24 cellular contexts compared by ENCODE assay signal in the genomic region with DNA sequence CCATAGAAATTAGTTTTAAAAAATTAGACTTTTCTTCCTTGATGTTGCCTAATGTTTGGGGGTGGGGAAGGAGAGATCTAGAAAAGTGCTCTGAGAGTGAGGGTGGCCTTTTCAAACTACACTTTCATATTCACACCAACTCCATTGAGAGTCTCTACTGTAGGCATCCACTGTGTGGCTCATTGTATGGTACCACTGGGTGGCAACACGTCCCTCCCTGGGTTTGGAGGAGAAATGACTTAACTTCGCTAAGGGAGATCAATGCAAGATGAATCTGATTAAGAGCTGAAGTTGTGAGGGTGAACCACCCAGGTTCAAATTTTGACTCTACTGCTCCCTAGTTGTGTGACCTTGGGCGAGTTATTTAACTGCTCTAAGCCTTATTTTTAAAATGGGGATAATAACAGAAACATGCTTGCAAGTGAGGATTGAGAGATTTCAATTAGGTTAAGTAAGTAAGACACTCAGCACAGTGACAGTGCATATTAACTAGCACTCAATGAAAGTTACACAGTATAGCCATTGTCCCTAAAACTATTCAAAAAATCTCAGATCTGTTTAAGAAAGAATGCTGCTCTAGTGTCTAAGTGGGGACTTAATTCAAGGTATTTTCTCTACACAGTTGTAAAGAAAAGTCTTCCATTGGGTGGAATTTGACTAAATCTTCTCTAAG.
A peak's percentile ranks its signal among the peaks of the same experiment; 100 is the strongest.
DNase-seq lines count a peak whose midpoint lies in the region; ATAC-seq, FAIRE-seq and TF ChIP-seq lines count a peak whose summit lies in the region.
"Had no signal": no experiment of that assay in that cellular context is flagged by ENCODE, and none has a peak within 500 bp of the region (broad histone marks: within the 10 kb centered on the region; RNA-seq: fewer than 3 reads in every experiment).

No MANE protein-coding gene starts in this region.

- H3K9me3 Mint-ChIP-seq in GM23338 = peaks cover 3% of the 10 kb centered on the region; the same call in 2 of the 3 replicates
- H3K9me3 Mint-ChIP-seq: activated naive CD4-positive, alpha-beta T cell treated with anti-CD3 and anti-CD28 coated beads, Interleukin-2, amount 50 U/mL, for 24 hours; T-cell had no signal

- H3K9ac ChIP-seq in mammary epithelial cell (ENCODE audit: insufficient read depth, low read length) = no peak overlapping the region

- dilution Hi-C loops in mammary epithelial cell (cut with HindIII; ENCODE audit: low sequenced_read_pairs) = no loop called here

- CTCF ChIA-PET in mammary epithelial cell (lab: Charles Lee; ENCODE audit: low non-redundant PET) = no interaction called here

- H3K4me3 Mint-ChIP-seq in GM23338 = no peak overlapping the region
- H3K4me3 Mint-ChIP-seq: activated CD8-positive, alpha-beta T cell treated with anti-CD3 and anti-CD28 coated beads, Interleukin-2, amount 10 ng/mL, durations not matched to agents 7 days and 5 days; activated naive CD4-positive, alpha-beta T cell treated with anti-CD3 and anti-CD28 coated beads, Interleukin-2, amount 50 U/mL, for 24 hours; activated T-cell treated with anti-CD3 and anti-CD28 coated beads, Interleukin-2, amount 50 U/mL, for 4 hours; B cell; brain; HFFc6; immature natural killer cell; T-cell had no signal

- intact Hi-C loops in mammary epithelial cell (cut with micrococcal nuclease) = no loop called here

- no peaks in the 10 kb centered on the region for H3K27me3 Mint-ChIP-seq in GM23338 (ENCODE audit: insufficient read depth, low read depth, poor library complexity)
- H3K27me3 Mint-ChIP-seq: T-cell had no signal

- H3K4me3 ChIP-seq in GM23338 (no peak overlapping the region), mammary epithelial cell (replicated peaks in 1 of 3; ENCODE audit: insufficient read depth in 1 of 3, low read depth in 2 of 3, low read length in 3 of 3) (no peak overlapping the region), osteoblast (ENCODE audit: insufficient read depth, low read length) (no peak overlapping the region)
- H3K4me3 ChIP-seq: esophagus muscularis mucosa, ovary, stomach had no signal

- H2AFZ ChIP-seq in GM23338 (peak overlapping the region; percentile 77), mammary epithelial cell (ENCODE audit: low read depth, low read length) (no peak overlapping the region), osteoblast (ENCODE audit: low read length) (no peak overlapping the region)

- FAIRE-seq in RCC 7860 (lab: Jason Lieb, UNC) = no peak
- FAIRE-seq: G401.6 had no signal

- DNase-seq in GM23338 (ENCODE audit: low spot score) = peak; percentile 12
- peak; percentile 8 for DNase-seq in RCC 7860 (ENCODE audit: low spot score)
- DNase-seq in mammary epithelial cell = no peak
- DNase-seq in osteoblast (ENCODE audit: insufficient read length, low spot score, missing footprints) = no peak
- no peak for DNase-seq in islet precursor cell
- no peak for DNase-seq in retina
- DNase-seq: activated CD8-positive, alpha-beta T cell treated with anti-CD3 and anti-CD28 coated beads, Interleukin-2, amount 10 ng/mL, durations not matched to agents 7 days and 5 days; activated T-cell treated with anti-CD3 and anti-CD28 coated beads, Interleukin-2, amount 50 U/mL, for 4 hours; dermis blood vessel endothelial cell; head of caudate nucleus; immature natural killer cell; NCI-H1092 treated with DMSO at 0.1 percent for 48 hours; NCI-H2107; NCI-H526 treated with DMSO at 0.1 percent for 48 hours; ovary; stomach; T-cell had no signal

- peaks cover 13% of the 10 kb centered on the region; the same call in 1 of the 2 replicates for H3K9me2 ChIP-seq in GM23338 (ENCODE audit: insufficient read depth)

- H3K4me2 ChIP-seq in GM23338 (no peak overlapping the region), mammary epithelial cell (ENCODE audit: insufficient read depth, low read depth, low read length) (peak overlapping the region; percentile 28), osteoblast (ENCODE audit: insufficient read depth, low read length) (no peak overlapping the region)

- peaks cover 4% of the 10 kb centered on the region; the same call in 1 of the 3 replicates for H3K4me1 Mint-ChIP-seq in GM23338
- H3K4me1 Mint-ChIP-seq: activated naive CD4-positive, alpha-beta T cell treated with anti-CD3 and anti-CD28 coated beads, Interleukin-2, amount 50 U/mL, for 24 hours; B cell; immature natural killer cell; T-cell had no signal

- no peaks in the 10 kb centered on the region for H3K36me3 ChIP-seq in GM23338 (ENCODE audit: insufficient read depth)
- H3K36me3 ChIP-seq in mammary epithelial cell (ENCODE audit: insufficient read depth, low read length) = no peaks in the 10 kb centered on the region
- H3K36me3 ChIP-seq in osteoblast (ENCODE audit: insufficient read depth, low read length) = no peaks in the 10 kb centered on the region
- H3K36me3 ChIP-seq: esophagus muscularis mucosa, ovary, stomach had no signal

- WGBS in mammary epithelial cell (ENCODE audit: low coverage, missing lambda C conversion rate) = 54% methylated on average over 2 of the region's 3 CpGs

- H3K27me3 ChIP-seq in GM23338 (ENCODE audit: insufficient read depth) = no peaks in the 10 kb centered on the region
- H3K27me3 ChIP-seq in mammary epithelial cell (ENCODE audit: insufficient read depth, low read length) = no peaks in the 10 kb centered on the region
- H3K27me3 ChIP-seq in osteoblast (ENCODE audit: insufficient read depth, low read length) = no peaks in the 10 kb centered on the region
- H3K27me3 ChIP-seq: esophagus muscularis mucosa, ovary, stomach had no signal

- H4K20me1 ChIP-seq in GM23338 (replicated peaks; ENCODE audit: insufficient read depth) (no peaks in the 10 kb centered on the region), mammary epithelial cell (ENCODE audit: insufficient read depth, low read length) (no peaks in the 10 kb centered on the region), osteoblast (ENCODE audit: insufficient read depth, low read length) (no peaks in the 10 kb centered on the region)

- no peak overlapping the region for H3K27ac ChIP-seq in GM23338 (ENCODE audit: low read depth)
- no peak overlapping the region for H3K27ac ChIP-seq in mammary epithelial cell (ENCODE audit: insufficient read depth, low read depth, low read length)
- peak overlapping the region; percentile 6 for H3K27ac ChIP-seq in osteoblast (ENCODE audit: low read depth, low read length)
- H3K27ac ChIP-seq: ovary, stomach had no signal

- no peaks in the 10 kb centered on the region for H3K36me3 Mint-ChIP-seq in GM23338 (ENCODE audit: low read depth)
- H3K36me3 Mint-ChIP-seq: brain, immature natural killer cell, T-cell had no signal

- H3K4me1 ChIP-seq in GM23338 (ENCODE audit: insufficient read depth) (peaks cover 13% of the 10 kb centered on the region), mammary epithelial cell (ENCODE audit: insufficient read depth, low read length) (peaks cover 21% of the 10 kb centered on the region), osteoblast (ENCODE audit: insufficient read depth, low read length) (peaks cover 10% of the 10 kb centered on the region)
- H3K4me1 ChIP-seq: stomach had no signal

- H3K79me2 ChIP-seq in GM23338 (replicated peaks; ENCODE audit: insufficient read depth) (no peaks in the 10 kb centered on the region), mammary epithelial cell (ENCODE audit: insufficient read depth, low read length) (no peaks in the 10 kb centered on the region), osteoblast (ENCODE audit: insufficient read depth, low read length) (no peaks in the 10 kb centered on the region)

- no TSS peak for BruUV-seq in mammary epithelial cell (replicated peaks; lab: Mats Ljungman, UMichigan)

- no peaks in the 10 kb centered on the region for H3K9me3 ChIP-seq in mammary epithelial cell (replicated peaks; ENCODE audit: insufficient read depth, low read length)
- H3K9me3 ChIP-seq in osteoblast (ENCODE audit: low read depth, low read length) = no peaks in the 10 kb centered on the region
- H3K9me3 ChIP-seq: esophagus muscularis mucosa, ovary, stomach had no signal

- in situ Hi-C loops in mammary epithelial cell (cut with MboI; ENCODE audit: low sequenced_read_pairs in 2 of 2) = no loop called here

- no peaks in the 10 kb centered on the region for H3F3A ChIP-seq in GM23338 (replicated peaks; ENCODE audit: low read depth)

- ATAC-seq in GM23338 (peak; percentile 43; the same call in 2 of the 3 replicates), GM18520 (IDR thresholded peaks at IDR 0.05; ENCODE audit: unreplicated experiment) (no peak)
- ATAC-seq: activated CD8-positive, alpha-beta T cell treated with anti-CD3 and anti-CD28 coated beads, Interleukin-2, amount 10 ng/mL, durations not matched to agents 7 days and 5 days; activated T-cell treated with anti-CD3 and anti-CD28 coated beads, Interleukin-2, amount 50 U/mL, for 4 hours; T-cell had no signal

- peak; percentile 13 to 50; a peak in 2 of 4 replicates for TF ChIP-seq CTCF in GM23338 (conservative IDR thresholded peaks at IDR 0.05; ENCODE audit: low read depth in 2 of 2)
- no peak for TF ChIP-seq CTCF in mammary epithelial cell (conservative IDR thresholded peaks at IDR 0.05 in 1 of 2, IDR thresholded peaks at IDR 0.05 in 1 of 2; ENCODE audit: extremely low read depth in 1 of 2, insufficient read depth in 1 of 2, low read depth in 1 of 2, low read length in 2 of 2)
- no peak for TF ChIP-seq CTCF in osteoblast (IDR thresholded peaks at IDR 0.05; ENCODE audit: extremely low read depth, low read depth, low read length)

- H3K27ac Mint-ChIP-seq in GM23338 = no peak overlapping the region
- H3K27ac Mint-ChIP-seq: activated CD8-positive, alpha-beta T cell treated with anti-CD3 and anti-CD28 coated beads, Interleukin-2, amount 10 ng/mL, durations not matched to agents 7 days and 5 days; activated naive CD4-positive, alpha-beta T cell treated with anti-CD3 and anti-CD28 coated beads, Interleukin-2, amount 50 U/mL, for 24 hours; B cell; HFFc6; immature natural killer cell; T-cell had no signal

TF ChIP-seq in GM23338, 12 proteins besides CTCF, POLR2A, EP300 and RAD21 (continues in another document):
- TF ChIP-seq ZNF331 (CRISPR knock-in tag; IDR thresholded peaks at IDR 0.05; ENCODE audit: low read depth) = no peak
- TF ChIP-seq EZH2phosphoT487 (IDR thresholded peaks at IDR 0.05; ENCODE audit: unreplicated experiment) = no peak
- no peak for TF ChIP-seq STAT1 (IDR thresholded peaks at IDR 0.05; ENCODE audit: unreplicated experiment)
- TF ChIP-seq JUNB (IDR thresholded peaks at IDR 0.05; ENCODE audit: unreplicated experiment) = no peak
- no peak for TF ChIP-seq ZNF114 (CRISPR knock-in tag; IDR thresholded peaks at IDR 0.05)
- no peak for TF ChIP-seq CREB1 (CRISPR knock-in tag; IDR thresholded peaks at IDR 0.05; ENCODE audit: low read depth)
- TF ChIP-seq EZH2 (IDR thresholded peaks at IDR 0.05; ENCODE audit: low read depth, unreplicated experiment) = no peak
- TF ChIP-seq, protein P1, sequence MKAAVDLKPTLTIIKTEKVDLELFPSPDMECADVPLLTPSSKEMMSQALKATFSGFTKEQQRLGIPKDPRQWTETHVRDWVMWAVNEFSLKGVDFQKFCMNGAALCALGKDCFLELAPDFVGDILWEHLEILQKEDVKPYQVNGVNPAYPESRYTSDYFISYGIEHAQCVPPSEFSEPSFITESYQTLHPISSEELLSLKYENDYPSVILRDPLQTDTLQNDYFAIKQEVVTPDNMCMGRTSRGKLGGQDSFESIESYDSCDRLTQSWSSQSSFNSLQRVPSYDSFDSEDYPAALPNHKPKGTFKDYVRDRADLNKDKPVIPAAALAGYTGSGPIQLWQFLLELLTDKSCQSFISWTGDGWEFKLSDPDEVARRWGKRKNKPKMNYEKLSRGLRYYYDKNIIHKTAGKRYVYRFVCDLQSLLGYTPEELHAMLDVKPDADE (IDR thresholded peaks at IDR 0.05) = no peak

Comparison
In these comparisons a context has a peak if more than half of its experiments do, and no peak if none do; other contexts are left out.
1. DNase-seq: peak in GM23338 (single experiment) and RCC 7860 (single experiment); none in mammary epithelial cell (single experiment), osteoblast (single experiment), islet precursor cell (single experiment) and retina (single experiment).
2. CTCF ChIP-seq: peak in GM23338 (2 of 2); none in mammary epithelial cell (0 of 2) and osteoblast (single experiment).